ENCODE assay signal across 17 cellular contexts in genomic region chr7:15667999-15668398, GRCh38. TPM values are rescaled to one million over a fixed set of nuclear protein-coding genes. Genes with fewer than 3 reads are reported as not detected.
DNase-seq lines count a peak whose midpoint lies in the region; FAIRE-seq and TF ChIP-seq lines count a peak whose summit lies in the region.
"Had no signal": no experiment of that assay in that cellular context is flagged by ENCODE, and none has a peak within 500 bp of the region (broad histone marks: within the 10 kb centered on the region; RNA-seq: fewer than 3 reads in every experiment).

No MANE protein-coding gene starts in this region.

- H3K4me3 ChIP-seq in colonic mucosa (no peak overlapping the region), neuronal stem cell (ENCODE audit: low read length in 2 of 2) (no peak overlapping the region), lower leg skin (ENCODE audit: low read depth, poor library complexity, severe bottlenecking) (no peak overlapping the region)
- H3K4me3 ChIP-seq: BLaER1 treated with 17β-estradiol and CSF1 and Interleukin-3, amounts not matched to agents 10 nM and 100 nM had no signal

- no peak overlapping the region for H3K18ac ChIP-seq in neuronal stem cell (ENCODE audit: low read length)

- H2BK5ac ChIP-seq in neuronal stem cell (ENCODE audit: low read length) = no peak overlapping the region

- no peak overlapping the region for H3K23ac ChIP-seq in neuronal stem cell (ENCODE audit: low read depth, low read length, poor library complexity)

- H3K14ac ChIP-seq in neuronal stem cell (ENCODE audit: low read length) = no peak overlapping the region

- no peaks in the 10 kb centered on the region for H3K4me1 Mint-ChIP-seq in immature natural killer cell
- H3K4me1 Mint-ChIP-seq: CD4-positive, CD25-positive, alpha-beta regulatory T cell had no signal

- H2BK15ac ChIP-seq in neuronal stem cell (ENCODE audit: low read length) = no peak overlapping the region

- H3K36me3 Mint-ChIP-seq in immature natural killer cell = peaks cover 0 to 4% (median 0%) of the 10 kb centered on the region in 3 donors
- H3K36me3 Mint-ChIP-seq: CD4-positive, CD25-positive, alpha-beta regulatory T cell had no signal

- H3K4ac ChIP-seq in neuronal stem cell (ENCODE audit: low read length) = no peak overlapping the region

- H3K4me1 ChIP-seq in colonic mucosa = no peaks in the 10 kb centered on the region
- no peaks in the 10 kb centered on the region for H3K4me1 ChIP-seq in neuronal stem cell (ENCODE audit: control insufficient read depth in 2 of 2, insufficient read depth in 1 of 2, low read depth in 1 of 2, low read length in 2 of 2)
- H3K4me1 ChIP-seq: BLaER1 treated with 17β-estradiol and CSF1 and Interleukin-3, amounts not matched to agents 10 nM and 100 nM had no signal

- DNase-seq in NCI-H82 (lab: John Stamatoyannopoulos, UW) = peak; percentile 44
- no peak for DNase-seq in NCI-H82 treated with DMSO at 0.1 percent for 48 hours (lab: John Stamatoyannopoulos, UW; ENCODE audit: unreplicated experiment)
- DNase-seq in colonic mucosa = peak; percentile 68
- peak; percentile 15 for DNase-seq in neuronal stem cell (ENCODE audit: low spot score)
- DNase-seq in lower leg skin (ENCODE audit: low spot score in 2 of 2) = no peak
- DNase-seq in NCI-H146 (lab: John Stamatoyannopoulos, UW) = no peak
- DNase-seq in urothelium cell line (ENCODE audit: low spot score) = no peak
- DNase-seq in immature natural killer cell = no peak
- DNase-seq: CD4-positive, CD25-positive, alpha-beta regulatory T cell; DMS 273 treated with DMSO at 0.1 percent for 48 hours; HCEC 1CT; HFFc6; IMR-90 had no signal

- H3K4me3 Mint-ChIP-seq in immature natural killer cell = no peak overlapping the region
- H3K4me3 Mint-ChIP-seq: CD4-positive, CD25-positive, alpha-beta regulatory T cell; HFFc6 had no signal

- no peak overlapping the region for H2AK5ac ChIP-seq in neuronal stem cell (ENCODE audit: low read depth, low read length)

- H4K8ac ChIP-seq in neuronal stem cell (ENCODE audit: low read depth, low read length) = no peak overlapping the region

- H3K27me3 Mint-ChIP-seq in immature natural killer cell (ENCODE audit: low read depth in 3 of 3) = peaks cover 0 to 3% (median 2%) of the 10 kb centered on the region in 3 donors
- H3K27me3 Mint-ChIP-seq: CD4-positive, CD25-positive, alpha-beta regulatory T cell had no signal

- no peak overlapping the region for H4K91ac ChIP-seq in neuronal stem cell (ENCODE audit: low read depth, low read length, poor library complexity)

- no peak overlapping the region for H2AFZ ChIP-seq in neuronal stem cell (ENCODE audit: low read length)

- H2BK120ac ChIP-seq in neuronal stem cell (ENCODE audit: low read depth, low read length) = no peak overlapping the region

- no peaks in the 10 kb centered on the region for H3K79me1 ChIP-seq in neuronal stem cell (ENCODE audit: low read depth, low read length)

- H3K36me3 ChIP-seq in colonic mucosa (no peaks in the 10 kb centered on the region), neuronal stem cell (replicated peaks in 1 of 2; ENCODE audit: control insufficient read depth in 2 of 2, insufficient read depth in 2 of 2, low read length in 2 of 2) (no peaks in the 10 kb centered on the region)
- H3K36me3 ChIP-seq: BLaER1 treated with 17β-estradiol and CSF1 and Interleukin-3, amounts not matched to agents 10 nM and 100 nM had no signal

- H3K4me2 ChIP-seq in neuronal stem cell (ENCODE audit: insufficient read depth, low read length, poor library complexity, severe bottlenecking) = no peak overlapping the region
- H3K4me2 ChIP-seq: BLaER1 treated with 17β-estradiol and CSF1 and Interleukin-3, amounts not matched to agents 10 nM and 100 nM had no signal

- H3K9me3 Mint-ChIP-seq in immature natural killer cell = peaks cover 2 to 39% (median 14%) of the 10 kb centered on the region in 6 donors
- H3K9me3 Mint-ChIP-seq: HFFc6 had no signal

- H3K27me3 ChIP-seq in colonic mucosa = no peaks in the 10 kb centered on the region
- no peaks in the 10 kb centered on the region for H3K27me3 ChIP-seq in neuronal stem cell (ENCODE audit: control insufficient read depth in 3 of 3, insufficient read depth in 3 of 3, low read depth in 1 of 3, low read length in 3 of 3)
- H3K27me3 ChIP-seq: BLaER1 treated with 17β-estradiol and CSF1 and Interleukin-3, amounts not matched to agents 10 nM and 100 nM had no signal

- intact Hi-C loops in colonic mucosa (cut with DNase I) (no loop called here), lower leg skin (cut with DNase I; ENCODE audit: low total_unique reads) (no loop called here)

- no peak for TF ChIP-seq POLR2A in lower leg skin (IDR thresholded peaks at IDR 0.05)

- WGBS in neuronal stem cell (ENCODE audit: extremely low coverage in 2 of 2, insufficient read length in 2 of 2, insufficient replicate concordance in 1 of 2), 2 donors = no CpG with 5 or more reads among the region's 5 CpGs
- 87 to 88% methylated on average over 5 of the region's 5 CpGs for WGBS in lower leg skin, 2 donors

- TF ChIP-seq CTCF in colonic mucosa (IDR thresholded peaks at IDR 0.05) = no peak
- no peak for TF ChIP-seq CTCF in lower leg skin (IDR thresholded peaks at IDR 0.05)

- no peak overlapping the region for H3K27ac Mint-ChIP-seq in immature natural killer cell
- H3K27ac Mint-ChIP-seq: CD4-positive, CD25-positive, alpha-beta regulatory T cell; HFFc6 had no signal

- H3K27ac ChIP-seq in colonic mucosa (peak overlapping the region; percentile 51), neuronal stem cell (replicated peaks; ENCODE audit: low read length) (no peak overlapping the region)
- H3K27ac ChIP-seq: 22Rv1; BLaER1 treated with 17β-estradiol and CSF1 and Interleukin-3, amounts not matched to agents 10 nM and 100 nM; HL-60 had no signal

- FAIRE-seq in urothelium cell line (lab: Jason Lieb, UNC) = no peak

- H3K9ac ChIP-seq in colonic mucosa (ENCODE audit: low read depth in 2 of 2, low read length in 2 of 2) = no peak overlapping the region
- H3K9ac ChIP-seq in neuronal stem cell (ENCODE audit: low read depth, low read length, poor library complexity) = no peak overlapping the region
- H3K9ac ChIP-seq: BLaER1 treated with 17β-estradiol and CSF1 and Interleukin-3, amounts not matched to agents 10 nM and 100 nM had no signal

- H3K9me3 ChIP-seq in colonic mucosa (no peaks in the 10 kb centered on the region), neuronal stem cell (replicated peaks in 1 of 2; ENCODE audit: control insufficient read depth in 2 of 2, insufficient read depth in 1 of 2, low read depth in 1 of 2, low read length in 2 of 2) (no peaks in the 10 kb centered on the region)
- H3K9me3 ChIP-seq: BLaER1 treated with 17β-estradiol and CSF1 and Interleukin-3, amounts not matched to agents 10 nM and 100 nM had no signal

- no peak overlapping the region for H2BK12ac ChIP-seq in neuronal stem cell (ENCODE audit: low read length)

RNA-seq across cellular contexts. Expression of gene MEOX2, which starts 18.5 kb away (rescaled TPM):
- under 1 TPM; 0.42 to 0.69 TPM for total RNA-seq in colonic mucosa
- not detected for polyA plus RNA-seq in neuronal stem cell (2013, experiment 1 of 2)
- 0.01 TPM for polyA plus RNA-seq in neuronal stem cell (2013, experiment 2 of 2)
- 1 to 10 TPM; 3.2 to 5.0 (median 4.1) TPM for total RNA-seq in lower leg skin
- polyA plus RNA-seq in immature natural killer cell = not detected
- total RNA-seq: CD4-positive, CD25-positive, alpha-beta regulatory T cell; Daoy; HFFc6 had no signal
- polyA plus RNA-seq: CD4-positive, CD25-positive, alpha-beta regulatory T cell; IMR-90 had no signal

Comparison
In these comparisons a context has a peak if more than half of its experiments do, and no peak if none do; other contexts are left out.
1. DNase-seq: peak in NCI-H82 (single experiment), colonic mucosa (single experiment) and neuronal stem cell (single experiment); none in NCI-H82 treated with DMSO at 0.1 percent for 48 hours (single experiment), lower leg skin (0 of 2), NCI-H146 (single experiment), urothelium cell line (single experiment) and immature natural killer cell (0 of 3).